8 cellular contexts compared by ENCODE assay signal in genomic region chr3:98596902-98597500, GRCh38. TPM values are rescaled to one million over a fixed set of nuclear protein-coding genes. Genes with fewer than 3 reads are reported as not detected.
A peak's percentile ranks its signal among the peaks of the same experiment; 100 is the strongest.
DNase-seq lines count a peak whose midpoint lies in the region; ATAC-seq and TF ChIP-seq lines count a peak whose summit lies in the region.

No MANE protein-coding gene starts in this region.

- intact Hi-C loops in uterus (cut with DNase I; ENCODE audit: low total_unique reads) (no loop called here), sciatic nerve (cut with DNase I) (loop anchor here (10.0 kb wide), 1 partner anchor 398 kb away; no protein-coding TSS in a partner anchor)

- H3K27ac Mint-ChIP-seq in GM23338: no peak overlapping the region
- H3K27ac Mint-ChIP-seq in stimulated activated memory B cell treated with anti-CD40 and anti-IgM and Interleukin-4, amounts not matched to agents 10 μg/mL and 1 μg/mL and 100 μg/mL, for 72 hours: no peak overlapping the region

- H3K9me3 Mint-ChIP-seq in GM23338: no peaks in the 10 kb centered on the region
- no peaks in the 10 kb centered on the region for H3K9me3 Mint-ChIP-seq in stimulated activated memory B cell treated with anti-CD40 and anti-IgM and Interleukin-4, amounts not matched to agents 10 μg/mL and 1 μg/mL and 100 μg/mL, for 72 hours

- no peak overlapping the region for H3K4me3 Mint-ChIP-seq in GM23338
- H3K4me3 Mint-ChIP-seq in stimulated activated memory B cell treated with anti-CD40 and anti-IgM and Interleukin-4, amounts not matched to agents 10 μg/mL and 1 μg/mL and 100 μg/mL, for 72 hours: no peak overlapping the region

- H3K9me3 ChIP-seq in uterus: no peaks in the 10 kb centered on the region

- TF ChIP-seq CTCF in AG10803 (conservative IDR thresholded peaks at IDR 0.05; ENCODE audit: low read length): peak; percentile 72
- peak in 1 of 2 experiments; percentile 65; a peak in 3 of 4 replicates for TF ChIP-seq CTCF in GM23338 (conservative IDR thresholded peaks at IDR 0.05; ENCODE audit: low read depth in 2 of 2)
- TF ChIP-seq CTCF in fibroblast of villous mesenchyme (IDR thresholded peaks at IDR 0.05; ENCODE audit: insufficient read depth, low read depth, low read length): peak; percentile 69
- TF ChIP-seq CTCF in uterus (IDR thresholded peaks at IDR 0.05): peak; percentile 35 to 65 (median 38)

- DNase-seq in AG10803 (ENCODE audit: low read depth) (no peak), GM23338 (ENCODE audit: low spot score) (peak; percentile 42), SHP77 treated with DMSO at 0.1 percent for 48 hours (lab: John Stamatoyannopoulos, UW) (peak; percentile 26), fibroblast of villous mesenchyme (ENCODE audit: low read depth) (peak; percentile 39), uterus (no peak), sciatic nerve (ENCODE audit: low spot score) (no peak)
- DNase-seq in activated CD8-positive, alpha-beta memory T cell treated with anti-CD3 and anti-CD28 coated beads, Interleukin-2, amount 50 U/mL, for 4 hours: no peak

- TF ChIP-seq POLR2A in uterus (IDR thresholded peaks at IDR 0.05): no peak

- peaks cover 6% of the 10 kb centered on the region for H4K20me1 ChIP-seq in GM23338 (replicated peaks; ENCODE audit: insufficient read depth)

- H2AFZ ChIP-seq in GM23338: no peak overlapping the region

- peaks cover 9% of the 10 kb centered on the region for H3K79me2 ChIP-seq in GM23338 (replicated peaks; ENCODE audit: insufficient read depth)

- H3K27ac ChIP-seq in GM23338 (ENCODE audit: low read depth) (no peak overlapping the region), uterus (no peak overlapping the region)

- peaks cover 8% of the 10 kb centered on the region for H3K27me3 Mint-ChIP-seq in GM23338 (ENCODE audit: insufficient read depth, low read depth, poor library complexity)
- no peaks in the 10 kb centered on the region for H3K27me3 Mint-ChIP-seq in stimulated activated memory B cell treated with anti-CD40 and anti-IgM and Interleukin-4, amounts not matched to agents 10 μg/mL and 1 μg/mL and 100 μg/mL, for 72 hours

- H3K9me2 ChIP-seq in GM23338 (ENCODE audit: insufficient read depth): no peaks in the 10 kb centered on the region

- H3K4me3 ChIP-seq in AG10803 (ENCODE audit: low read length) (no peak overlapping the region), GM23338 (no peak overlapping the region), fibroblast of villous mesenchyme (ENCODE audit: low read depth, low read length) (no peak overlapping the region), uterus (no peak overlapping the region)

- no peaks in the 10 kb centered on the region for H3K36me3 ChIP-seq in GM23338 (ENCODE audit: insufficient read depth)
- H3K36me3 ChIP-seq in uterus: no peaks in the 10 kb centered on the region

- no peaks in the 10 kb centered on the region for H3K27me3 ChIP-seq in GM23338 (ENCODE audit: insufficient read depth)
- no peaks in the 10 kb centered on the region for H3K27me3 ChIP-seq in uterus

- H3K4me1 ChIP-seq in GM23338 (ENCODE audit: insufficient read depth): peaks cover 11% of the 10 kb centered on the region
- no peaks in the 10 kb centered on the region for H3K4me1 ChIP-seq in uterus

- H3F3A ChIP-seq in GM23338 (replicated peaks; ENCODE audit: low read depth): no peaks in the 10 kb centered on the region

- H3K4me1 Mint-ChIP-seq in GM23338: peaks cover 13% of the 10 kb centered on the region
- peaks cover 25% of the 10 kb centered on the region for H3K4me1 Mint-ChIP-seq in stimulated activated memory B cell treated with anti-CD40 and anti-IgM and Interleukin-4, amounts not matched to agents 10 μg/mL and 1 μg/mL and 100 μg/mL, for 72 hours

- ATAC-seq in GM23338 (no peak), sciatic nerve (no peak)
- no peak for ATAC-seq in stimulated activated memory B cell treated with anti-CD40 and anti-IgM and Interleukin-4, amounts not matched to agents 10 μg/mL and 1 μg/mL and 100 μg/mL, for 72 hours

- no peak overlapping the region for H3K4me2 ChIP-seq in GM23338

- no peaks in the 10 kb centered on the region for H3K36me3 Mint-ChIP-seq in GM23338 (ENCODE audit: low read depth)
- H3K36me3 Mint-ChIP-seq in stimulated activated memory B cell treated with anti-CD40 and anti-IgM and Interleukin-4, amounts not matched to agents 10 μg/mL and 1 μg/mL and 100 μg/mL, for 72 hours: no peaks in the 10 kb centered on the region

TF ChIP-seq in GM23338, 12 proteins besides CTCF, POLR2A, EP300 and RAD21:
- TF ChIP-seq EZH2 (IDR thresholded peaks at IDR 0.05; ENCODE audit: low read depth, unreplicated experiment) (no peak), ZNF331 (CRISPR knock-in tag; IDR thresholded peaks at IDR 0.05; ENCODE audit: low read depth) (no peak), EZH2phosphoT487 (IDR thresholded peaks at IDR 0.05; ENCODE audit: unreplicated experiment) (no peak)
- TF ChIP-seq, protein P1, sequence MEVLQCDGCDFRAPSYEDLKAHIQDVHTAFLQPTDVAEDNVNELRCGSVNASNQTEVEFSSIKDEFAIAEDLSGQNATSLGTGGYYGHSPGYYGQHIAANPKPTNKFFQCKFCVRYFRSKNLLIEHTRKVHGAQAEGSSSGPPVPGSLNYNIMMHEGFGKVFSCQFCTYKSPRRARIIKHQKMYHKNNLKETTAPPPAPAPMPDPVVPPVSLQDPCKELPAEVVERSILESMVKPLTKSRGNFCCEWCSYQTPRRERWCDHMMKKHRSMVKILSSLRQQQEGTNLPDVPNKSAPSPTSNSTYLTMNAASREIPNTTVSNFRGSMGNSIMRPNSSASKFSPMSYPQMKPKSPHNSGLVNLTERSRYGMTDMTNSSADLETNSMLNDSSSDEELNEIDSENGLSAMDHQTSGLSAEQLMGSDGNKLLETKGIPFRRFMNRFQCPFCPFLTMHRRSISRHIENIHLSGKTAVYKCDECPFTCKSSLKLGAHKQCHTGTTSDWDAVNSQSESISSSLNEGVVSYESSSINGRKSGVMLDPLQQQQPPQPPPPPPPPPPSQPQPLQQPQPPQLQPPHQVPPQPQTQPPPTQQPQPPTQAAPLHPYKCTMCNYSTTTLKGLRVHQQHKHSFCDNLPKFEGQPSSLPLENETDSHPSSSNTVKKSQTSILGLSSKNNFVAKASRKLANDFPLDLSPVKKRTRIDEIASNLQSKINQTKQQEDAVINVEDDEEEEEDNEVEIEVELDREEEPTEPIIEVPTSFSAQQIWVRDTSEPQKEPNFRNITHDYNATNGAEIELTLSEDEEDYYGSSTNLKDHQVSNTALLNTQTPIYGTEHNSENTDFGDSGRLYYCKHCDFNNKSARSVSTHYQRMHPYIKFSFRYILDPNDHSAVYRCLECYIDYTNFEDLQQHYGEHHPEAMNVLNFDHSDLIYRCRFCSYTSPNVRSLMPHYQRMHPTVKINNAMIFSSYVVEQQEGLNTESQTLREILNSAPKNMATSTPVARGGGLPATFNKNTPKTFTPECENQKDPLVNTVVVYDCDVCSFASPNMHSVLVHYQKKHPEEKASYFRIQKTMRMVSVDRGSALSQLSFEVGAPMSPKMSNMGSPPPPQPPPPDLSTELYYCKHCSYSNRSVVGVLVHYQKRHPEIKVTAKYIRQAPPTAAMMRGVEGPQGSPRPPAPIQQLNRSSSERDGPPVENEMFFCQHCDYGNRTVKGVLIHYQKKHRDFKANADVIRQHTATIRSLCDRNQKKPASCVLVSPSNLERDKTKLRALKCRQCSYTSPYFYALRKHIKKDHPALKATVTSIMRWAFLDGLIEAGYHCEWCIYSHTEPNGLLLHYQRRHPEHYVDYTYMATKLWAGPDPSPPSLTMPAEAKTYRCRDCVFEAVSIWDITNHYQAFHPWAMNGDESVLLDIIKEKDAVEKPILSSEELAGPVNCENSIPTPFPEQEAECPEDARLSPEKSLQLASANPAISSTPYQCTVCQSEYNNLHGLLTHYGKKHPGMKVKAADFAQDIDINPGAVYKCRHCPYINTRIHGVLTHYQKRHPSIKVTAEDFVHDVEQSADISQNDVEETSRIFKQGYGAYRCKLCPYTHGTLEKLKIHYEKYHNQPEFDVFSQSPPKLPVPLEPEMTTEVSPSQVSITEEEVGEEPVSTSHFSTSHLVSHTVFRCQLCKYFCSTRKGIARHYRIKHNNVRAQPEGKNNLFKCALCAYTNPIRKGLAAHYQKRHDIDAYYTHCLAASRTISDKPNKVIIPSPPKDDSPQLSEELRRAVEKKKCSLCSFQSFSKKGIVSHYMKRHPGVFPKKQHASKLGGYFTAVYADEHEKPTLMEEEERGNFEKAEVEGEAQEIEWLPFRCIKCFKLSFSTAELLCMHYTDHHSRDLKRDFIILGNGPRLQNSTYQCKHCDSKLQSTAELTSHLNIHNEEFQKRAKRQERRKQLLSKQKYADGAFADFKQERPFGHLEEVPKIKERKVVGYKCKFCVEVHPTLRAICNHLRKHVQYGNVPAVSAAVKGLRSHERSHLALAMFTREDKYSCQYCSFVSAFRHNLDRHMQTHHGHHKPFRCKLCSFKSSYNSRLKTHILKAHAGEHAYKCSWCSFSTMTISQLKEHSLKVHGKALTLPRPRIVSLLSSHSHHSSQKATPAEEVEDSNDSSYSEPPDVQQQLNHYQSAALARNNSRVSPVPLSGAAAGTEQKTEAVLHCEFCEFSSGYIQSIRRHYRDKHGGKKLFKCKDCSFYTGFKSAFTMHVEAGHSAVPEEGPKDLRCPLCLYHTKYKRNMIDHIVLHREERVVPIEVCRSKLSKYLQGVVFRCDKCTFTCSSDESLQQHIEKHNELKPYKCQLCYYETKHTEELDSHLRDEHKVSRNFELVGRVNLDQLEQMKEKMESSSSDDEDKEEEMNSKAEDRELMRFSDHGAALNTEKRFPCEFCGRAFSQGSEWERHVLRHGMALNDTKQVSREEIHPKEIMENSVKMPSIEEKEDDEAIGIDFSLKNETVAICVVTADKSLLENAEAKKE (CRISPR knock-in tag; IDR thresholded peaks at IDR 0.05): no peak

RNA-seq across cellular contexts. Expression of gene CPOX, which starts 3.6 kb away (rescaled TPM):
- total RNA-seq in GM23338 (2014; rRNA removed; shearing (Covaris generic)): 32.5 and 38.3 TPM in 2 replicates
- polyA plus RNA-seq in GM23338 (2016; fragmentation: Nextera tagmentation; extraction: Ambion mirVana): 12.4 and 13.3 TPM in 2 replicates
- total RNA-seq in fibroblast of villous mesenchyme: 19.3 and 27.2 TPM in 2 replicates
- 10 to 100 TPM in 3 of 4 donors, 1 to 10 TPM in 1; 2.8 to 30.5 (median 17.7) TPM for total RNA-seq in uterus
- 16.9 TPM for total RNA-seq in sciatic nerve

Comparison
In these comparisons a context has a peak if more than half of its experiments do, and no peak if none do; other contexts are left out.
1. DNase-seq: peak in GM23338 (single experiment), SHP77 treated with DMSO at 0.1 percent for 48 hours (single experiment) and fibroblast of villous mesenchyme (single experiment); none in AG10803 (single experiment), uterus (0 of 2), sciatic nerve (single experiment) and activated CD8-positive, alpha-beta memory T cell treated with anti-CD3 and anti-CD28 coated beads, Interleukin-2, amount 50 U/mL, for 4 hours (single experiment).